In genomic region chr1:169487153-169487552, GRCh38 we compare ENCODE assay signal across 9 cellular contexts. TPM values are rescaled to one million over a fixed set of nuclear protein-coding genes. Genes with fewer than 3 reads are reported as not detected.
DNase-seq lines count a peak whose midpoint lies in the region; ATAC-seq and TF ChIP-seq lines count a peak whose summit lies in the region.
"Had no signal": no experiment of that assay in that cellular context is flagged by ENCODE, and none has a peak within 500 bp of the region (broad histone marks: within the 10 kb centered on the region; RNA-seq: fewer than 3 reads in every experiment).

No MANE protein-coding gene starts in this region.

- peaks cover 4% of the 10 kb centered on the region for H3K36me3 Mint-ChIP-seq in T-helper 17 cell (ENCODE audit: low read depth)
- H3K36me3 Mint-ChIP-seq in CD8-positive, alpha-beta T cell: peaks cover 11% of the 10 kb centered on the region

- H3K4me1 ChIP-seq in HEK293 (ENCODE audit: control insufficient read depth, insufficient read depth, low read length) (peaks cover 12% of the 10 kb centered on the region), gastroesophageal sphincter (peaks cover 7 to 47% (median 13%) of the 10 kb centered on the region in 3 donors), skeletal muscle tissue (ENCODE audit: control insufficient read depth in 3 of 3, insufficient read depth in 3 of 3, low read length in 3 of 3) (peaks cover 3 to 29% (median 19%) of the 10 kb centered on the region in 3 donors)
- H3K4me1 ChIP-seq in CD8-positive, alpha-beta T cell (ENCODE audit: insufficient read depth, low read length): peaks cover 20% of the 10 kb centered on the region

- TF ChIP-seq CTCF in HEK293 (tag by site-specific recombination; IDR thresholded peaks at IDR 0.05): no peak
- TF ChIP-seq CTCF in gastroesophageal sphincter (IDR thresholded peaks at IDR 0.05): no peak
- TF ChIP-seq CTCF in CD8-positive, alpha-beta T cell (IDR thresholded peaks at IDR 0.05): no peak

- no peaks in the 10 kb centered on the region for H3K36me3 ChIP-seq in HEK293 (ENCODE audit: control insufficient read depth in 2 of 2, insufficient read depth in 1 of 2, low read length in 2 of 2)
- no peaks in the 10 kb centered on the region for H3K36me3 ChIP-seq in gastroesophageal sphincter
- H3K36me3 ChIP-seq in skeletal muscle tissue (ENCODE audit: control insufficient read depth in 3 of 3, insufficient read depth in 3 of 3, low read length in 3 of 3): peaks cover 0 to 3% (median 0%) of the 10 kb centered on the region in 3 donors
- H3K36me3 ChIP-seq in CD8-positive, alpha-beta T cell (ENCODE audit: insufficient read depth, low read length): no peaks in the 10 kb centered on the region

- peak overlapping the region; percentile 81 to 94 (median 86) for H3K9ac ChIP-seq in skeletal muscle tissue (ENCODE audit: low read depth in 1 of 3, low read length in 3 of 3)

- CTCF ChIA-PET in HEK293 (lab: Yijun Ruan, JAX): interaction anchor here (1.8 kb wide), 1 partner anchor 60 kb away, joined by 8 read pairs; no protein-coding TSS in a partner anchor
- CTCF ChIA-PET in CD8-positive, alpha-beta T cell (lab: Charles Lee): interaction anchor here (1.9 kb wide), 1 partner anchor 58 kb away, joined by 8 read pairs; no protein-coding TSS in a partner anchor

- TF ChIP-seq EP300 in gastroesophageal sphincter (IDR thresholded peaks at IDR 0.05): no peak

- peak overlapping the region; percentile 98 for H3K4me3 Mint-ChIP-seq in T-helper 17 cell
- no peak overlapping the region for H3K4me3 Mint-ChIP-seq in CD8-positive, alpha-beta T cell

- ATAC-seq in T-helper 17 cell (no peak), gastroesophageal sphincter (no peak), HG02884 (IDR thresholded peaks at IDR 0.05; ENCODE audit: unreplicated experiment) (no peak), HG02588 (IDR thresholded peaks at IDR 0.05; ENCODE audit: unreplicated experiment) (no peak)
- ATAC-seq in CD8-positive, alpha-beta T cell: no peak

- POLR2A ChIA-PET in HEK293 (lab: Yijun Ruan, JAX): no interaction called here
- POLR2A ChIA-PET in CD8-positive, alpha-beta T cell (lab: Charles Lee): no interaction called here

- peaks cover 17% of the 10 kb centered on the region for H3K27me3 Mint-ChIP-seq in T-helper 17 cell
- H3K27me3 Mint-ChIP-seq in CD8-positive, alpha-beta T cell (ENCODE audit: low read depth): no peaks in the 10 kb centered on the region

- no peak overlapping the region; the same call in 1 of the 2 replicates for H3K4me3 ChIP-seq in HEK293 (ENCODE audit: low read depth, low read length)
- H3K4me3 ChIP-seq in gastroesophageal sphincter: peak overlapping the region; percentile 39 to 86
- H3K4me3 ChIP-seq in skeletal muscle tissue (ENCODE audit: low read length in 3 of 3): peak overlapping the region; percentile 75 to 97 (median 87)
- no peak overlapping the region for H3K4me3 ChIP-seq in CD8-positive, alpha-beta T cell (ENCODE audit: low read depth, low read length)

- H3K27ac Mint-ChIP-seq in T-helper 17 cell: no peak overlapping the region
- no peak overlapping the region for H3K27ac Mint-ChIP-seq in CD8-positive, alpha-beta T cell

- no peaks in the 10 kb centered on the region for H3K27me3 ChIP-seq in gastroesophageal sphincter
- H3K27me3 ChIP-seq in skeletal muscle tissue (ENCODE audit: control insufficient read depth in 3 of 3, insufficient read depth in 3 of 3, low read length in 3 of 3): no peaks in the 10 kb centered on the region
- no peaks in the 10 kb centered on the region for H3K27me3 ChIP-seq in CD8-positive, alpha-beta T cell (ENCODE audit: insufficient read depth, low read length)

- H3K4me1 Mint-ChIP-seq in T-helper 17 cell: peaks cover 27% of the 10 kb centered on the region
- H3K4me1 Mint-ChIP-seq in CD8-positive, alpha-beta T cell (ENCODE audit: low read depth): peaks cover 43% of the 10 kb centered on the region

- no peaks in the 10 kb centered on the region for H3K9me3 Mint-ChIP-seq in CD8-positive, alpha-beta T cell

- no peaks in the 10 kb centered on the region for H3K9me3 ChIP-seq in HEK293 (ENCODE audit: control insufficient read depth, insufficient read depth, low read depth, low read length)
- H3K9me3 ChIP-seq in T-helper 17 cell (ENCODE audit: control insufficient read depth, low read length, poor library complexity, severe bottlenecking): no peaks in the 10 kb centered on the region
- no peaks in the 10 kb centered on the region for H3K9me3 ChIP-seq in gastroesophageal sphincter
- no peaks in the 10 kb centered on the region for H3K9me3 ChIP-seq in skeletal muscle tissue (ENCODE audit: control insufficient read depth in 3 of 3, low read length in 3 of 3)
- H3K9me3 ChIP-seq in CD8-positive, alpha-beta T cell (ENCODE audit: low read length): no peaks in the 10 kb centered on the region

- H3K27ac ChIP-seq in HEK293 (ENCODE audit: extremely low read depth, low read depth, low read length) (peak overlapping the region; percentile 76; the same call in 1 of the 2 replicates), gastroesophageal sphincter (peak overlapping the region; percentile 94 to 100 (median 98)), skeletal muscle tissue (ENCODE audit: low read depth, low read length) (peak overlapping the region; percentile 99)
- H3K27ac ChIP-seq in CD8-positive, alpha-beta T cell (ENCODE audit: low read depth, low read length): no peak overlapping the region

- no peak for DNase-seq in T-helper 17 cell
- no peak for DNase-seq in NCI-H1105 treated with DMSO at 0.1 percent for 48 hours (lab: John Stamatoyannopoulos, UW)
- no peak for DNase-seq in CD8-positive, alpha-beta T cell
- DNase-seq: cortex of kidney had no signal

- intact Hi-C loops in CD8-positive, alpha-beta T cell (cut with DNase I, micrococcal nuclease): loop anchor here (2.0 to 10.0 kb wide), 11 partner anchors 205 to 1550 kb away; partner anchors contain the start of genes SELL (in 2 of the 2), TIPRL (in 2 of the 2), DCAF6 (in 1 of the 2) and GORAB (in 1 of the 2)

- no peak for TF ChIP-seq POLR2A in gastroesophageal sphincter (IDR thresholded peaks at IDR 0.05)

- WGBS in gastroesophageal sphincter (ENCODE audit: low coverage in 1 of 2), 2 donors: 63 to 79% methylated on average over 5 of the region's 5 CpGs

TF ChIP-seq in HEK293, 187 proteins besides CTCF, POLR2A, EP300 and RAD21 (continues in another document):
- TF ChIP-seq ZBTB21 (tag by site-specific recombination; IDR thresholded peaks at IDR 0.05) (peak; percentile 63; the same call in 1 of the 2 replicates), HIC1 (tag by site-specific recombination; IDR thresholded peaks at IDR 0.05) (no peak), MZF1 (tag by site-specific recombination; IDR thresholded peaks at IDR 0.05; ENCODE audit: borderline replicate concordance) (no peak), YY2 (tag by site-specific recombination; IDR thresholded peaks at IDR 0.05) (no peak), ZNF24 (tag by site-specific recombination; IDR thresholded peaks at IDR 0.05) (0 out of 2 replicates have a peak, but pooled peaks have one; percentile 30), BCL6B (tag by site-specific recombination; IDR thresholded peaks at IDR 0.05) (no peak), ZNF274 (IDR thresholded peaks at IDR 0.05; ENCODE audit: low read length) (no peak), ZNF274 (tag by site-specific recombination; IDR thresholded peaks at IDR 0.05; ENCODE audit: borderline replicate concordance) (no peak), PRDM6 (tag by site-specific recombination; IDR thresholded peaks at IDR 0.05) (peak; percentile 48; the same call in 1 of the 2 replicates), IKZF3 (tag by site-specific recombination; IDR thresholded peaks at IDR 0.05) (0 out of 2 replicates have a peak, but pooled peaks have one; percentile 26)

RNA-seq across cellular contexts. Expression of gene SLC19A2, which starts 1.4 kb away (rescaled TPM):
- 1 to 10 TPM; 2.5 to 2.9 TPM for total RNA-seq in T-helper 17 cell
- 10 to 100 TPM; 17.6 to 47.7 (median 25.9) TPM for total RNA-seq in gastroesophageal sphincter
- total RNA-seq in skeletal muscle tissue: 14.1 TPM
- 1 to 10 TPM; 4.7 to 6.1 TPM for total RNA-seq in CD8-positive, alpha-beta T cell

RNA-seq across cellular contexts. Expression of gene CCDC181, which starts 59.9 kb away (rescaled TPM):
- total RNA-seq in T-helper 17 cell: not detected
- total RNA-seq in gastroesophageal sphincter: 1 to 10 TPM; 1.2 to 2.6 (median 1.7) TPM
- 0.52 TPM for total RNA-seq in skeletal muscle tissue
- total RNA-seq in CD8-positive, alpha-beta T cell: not detected

Comparison
In these comparisons a context has a peak if more than half of its experiments do, and no peak if none do; other contexts are left out.
1. H3K4me3 ChIP-seq: peak in gastroesophageal sphincter (2 of 2) and skeletal muscle tissue (3 of 3); none in HEK293 (single experiment) and CD8-positive, alpha-beta T cell (single experiment).